Comparison of ENCODE assay signal across 7 cellular contexts in genomic region chr4:28421221-28421620, GRCh38.
"Had no signal": no experiment of that assay in that cellular context is flagged by ENCODE, and none has a peak within 500 bp of the region (broad histone marks: within the 10 kb centered on the region; RNA-seq: fewer than 3 reads in every experiment).

No MANE protein-coding gene starts in this region.

- H3K9me3 ChIP-seq: HAP-1 had no signal

- H3K4me1 Mint-ChIP-seq: IgD-negative memory B cell had no signal

- H3K4me3 Mint-ChIP-seq: HFFc6, IgD-negative memory B cell had no signal

- H3K36me3 ChIP-seq: HAP-1 had no signal

- ATAC-seq: HCT116 had no signal

- H3K27me3 Mint-ChIP-seq: IgD-negative memory B cell had no signal

- H3K4me1 ChIP-seq: HAP-1 had no signal

- DNase-seq: GOT3, H7, HFFc6, KBM-7 had no signal

- H3K27ac Mint-ChIP-seq: HFFc6, IgD-negative memory B cell had no signal

- H3K36me3 Mint-ChIP-seq: IgD-negative memory B cell had no signal

- H3K4me3 ChIP-seq: HAP-1 had no signal
